ENCODE assay signal across 8 cellular contexts in genomic region chr7:2452074-2452507, GRCh38. TPM values are rescaled to one million over a fixed set of nuclear protein-coding genes. Genes with fewer than 3 reads are reported as not detected.
DNase-seq lines count a peak whose midpoint lies in the region; ATAC-seq and TF ChIP-seq lines count a peak whose summit lies in the region.

No MANE protein-coding gene starts in this region.

- peaks cover 0 to 11% of the 10 kb centered on the region in 2 donors for H3K4me1 ChIP-seq in thoracic aorta (ENCODE audit: control insufficient read depth in 1 of 2, low read depth in 2 of 2)

- H3K27me3 ChIP-seq in H7 (ENCODE audit: control insufficient read depth, insufficient read depth, low read length) (no peaks in the 10 kb centered on the region), thoracic aorta (replicated peaks; ENCODE audit: insufficient read depth) (no peaks in the 10 kb centered on the region)

- no peaks in the 10 kb centered on the region for H3K9me3 Mint-ChIP-seq in WTC11

- H3K4me3 ChIP-seq in H7 (ENCODE audit: insufficient read depth, low read depth, low read length) (no peak overlapping the region), thoracic aorta (peak overlapping the region; percentile 72)

- H3K9me3 ChIP-seq in thoracic aorta, result no peaks in the 10 kb centered on the region

- ATAC-seq in WTC11 (peak; percentile 26; the same call in 1 of the 2 replicates), thoracic aorta (ENCODE audit: insufficient number of reproducible peaks, low FRiP score, low read depth) (no peak)

- H3K27ac Mint-ChIP-seq in WTC11, result peak overlapping the region; percentile 70; the same call in 1 of the 2 replicates

- TF ChIP-seq CTCF in GM12872 (IDR thresholded peaks at IDR 0.05; ENCODE audit: insufficient read depth, low read depth, low read length), result 0 out of 3 replicates have a peak, but pooled peaks have one; percentile 18
- no peak for TF ChIP-seq CTCF in WTC11 (IDR thresholded peaks at IDR 0.05)
- no peak for TF ChIP-seq CTCF in thoracic aorta (IDR thresholded peaks at IDR 0.05)

- H3K27ac ChIP-seq in thoracic aorta, result no peak overlapping the region

- no peaks in the 10 kb centered on the region for H3K27me3 Mint-ChIP-seq in WTC11 (ENCODE audit: low read depth)

- POLR2A ChIA-PET in WTC11 (lab: Charles Lee), result interaction anchor here (0.6 to 1.6 kb wide), 3 partner anchors 17 to 309 kb away, joined by 3 to 14 read pairs (median 8); no protein-coding TSS in a partner anchor

- H3K4me1 Mint-ChIP-seq in WTC11, result peaks cover 4% of the 10 kb centered on the region

- H3K36me3 ChIP-seq in H7 (replicated peaks; ENCODE audit: control insufficient read depth, insufficient read depth, low read length) (no peaks in the 10 kb centered on the region), thoracic aorta (no peaks in the 10 kb centered on the region)

- H3K36me3 Mint-ChIP-seq in WTC11, result no peaks in the 10 kb centered on the region

- CTCF ChIA-PET in WTC11 (lab: Charles Lee), result interaction anchor here (0.6 to 7.2 kb wide), 42 partner anchors 9 to 353 kb away, joined by 3 to 288 read pairs (median 8); partner anchors contain the start of genes AMZ1 and IQCE

- no peak overlapping the region for H3K4me3 Mint-ChIP-seq in WTC11

- DNase-seq in H7 (peak; percentile 81), WTC11 (ENCODE audit: low spot score) (no peak), islet precursor cell (peak; percentile 54), thoracic aorta (ENCODE audit: low spot score) (no peak), iPS-NIHi7 (ENCODE audit: extremely low spot score) (no peak), NCI-H748 (lab: John Stamatoyannopoulos, UW; ENCODE audit: unreplicated experiment) (no peak), NCI-H82 treated with DMSO at 0.1 percent for 48 hours (lab: John Stamatoyannopoulos, UW; ENCODE audit: unreplicated experiment) (no peak)

TF ChIP-seq in WTC11, 78 proteins besides CTCF, POLR2A, EP300 and RAD21:
- TF ChIP-seq ATF3 (CRISPR knock-in tag; conservative IDR thresholded peaks at IDR 0.05) (no peak), ZNF281 (CRISPR knock-in tag; IDR thresholded peaks at IDR 0.05) (0 out of 2 replicates have a peak, but pooled peaks have one; percentile 20), HMGA2 (CRISPR knock-in tag; IDR thresholded peaks at IDR 0.05) (no peak), GRHL2 (CRISPR knock-in tag; IDR thresholded peaks at IDR 0.05; ENCODE audit: insufficient replicate concordance, severe bottlenecking) (no peak), FOXJ3 (CRISPR knock-in tag; IDR thresholded peaks at IDR 0.05; ENCODE audit: borderline replicate concordance) (no peak), ZBTB43 (CRISPR knock-in tag; IDR thresholded peaks at IDR 0.05) (no peak), NR1H2 (CRISPR knock-in tag; IDR thresholded peaks at IDR 0.05) (no peak), STAT6 (CRISPR knock-in tag; conservative IDR thresholded peaks at IDR 0.05; ENCODE audit: low read depth) (no peak)

RNA-seq across cellular contexts. Expression of gene GRIFIN, which starts 24.1 kb away (rescaled TPM):
- total RNA-seq in H7 (2014; rRNA removed; shearing (Covaris generic)), result not detected in 2 replicates
- total RNA-seq in WTC11 (2021) (not detected in 3 replicates), thoracic aorta (not detected)

RNA-seq across cellular contexts. Expression of gene CHST12, which starts 48.7 kb away (rescaled TPM):
- 10.3 and 11.4 TPM in 2 replicates for total RNA-seq in H7 (2014; rRNA removed; shearing (Covaris generic))
- total RNA-seq in WTC11 (2021) (18.3 to 21.7 TPM (median 20.7 TPM) in 3 replicates), thoracic aorta (10 to 100 TPM; 18.7 to 19.1 TPM)

Comparison
In these comparisons a context has a peak if more than half of its experiments do, and no peak if none do; other contexts are left out.
1. DNase-seq: peak in H7 (single experiment) and islet precursor cell (single experiment); none in WTC11 (single experiment), thoracic aorta (single experiment), iPS-NIHi7 (single experiment), NCI-H748 (single experiment) and NCI-H82 treated with DMSO at 0.1 percent for 48 hours (single experiment).